1 cellular context compared by ENCODE assay signal in genomic region chr17:42281571-42282096, GRCh38.
TF ChIP-seq lines count a peak whose summit lies in the region.

No MANE protein-coding gene starts in this region.

TF ChIP-seq in SK-N-SH treated with all-trans-retinoic acid at 6 μM for 48 hours, 23 proteins besides CTCF, POLR2A, EP300 and RAD21 (continued from another document):
- no peak for TF ChIP-seq RARB (CRISPR knock-in tag; IDR thresholded peaks at IDR 0.05)
